Comparison of ENCODE assay signal across 14 cellular contexts in the genomic region with DNA sequence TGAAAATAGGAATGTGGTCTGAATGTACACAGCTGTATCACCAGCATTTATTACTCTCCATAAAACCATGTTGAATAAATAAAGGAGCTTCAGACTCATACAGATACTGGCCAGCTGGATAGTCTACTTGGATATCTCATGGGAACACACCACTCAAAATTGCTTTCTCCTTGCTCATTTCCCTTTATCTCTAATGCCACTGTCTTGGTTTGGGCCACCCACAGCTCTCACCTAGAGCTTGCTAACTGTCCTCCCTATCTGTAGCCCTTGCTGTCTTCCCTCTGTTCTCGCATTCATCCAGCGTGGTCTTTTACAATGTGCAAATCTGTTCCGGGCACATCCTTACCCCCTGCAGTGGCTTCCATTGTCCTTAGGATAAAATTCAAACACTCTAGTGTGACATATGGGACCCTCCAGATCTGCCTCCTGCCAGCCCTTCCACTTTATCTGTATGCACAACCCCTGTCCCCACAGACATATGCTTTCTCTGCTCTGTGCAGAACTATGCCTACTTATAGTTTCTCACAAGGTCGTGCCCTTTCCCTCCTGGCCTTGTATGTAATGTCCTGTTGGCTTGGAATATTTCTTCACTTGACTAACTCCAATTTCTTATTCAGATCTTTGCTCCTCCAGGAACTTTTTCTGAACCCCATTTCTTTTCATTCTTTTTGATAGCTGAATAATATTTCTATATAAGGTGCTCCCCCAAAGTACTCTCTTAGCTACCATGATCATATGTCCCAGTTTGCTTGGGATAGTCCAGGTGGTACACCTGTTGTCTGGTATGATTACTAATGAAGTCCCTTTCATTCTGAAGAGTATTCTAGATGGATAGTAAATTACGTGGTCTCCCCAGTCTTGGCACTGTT. TPM values are rescaled to one million over a fixed set of nuclear protein-coding genes. Genes with fewer than 3 reads are reported as not detected.
DNase-seq lines count a peak whose midpoint lies in the region; ATAC-seq and TF ChIP-seq lines count a peak whose summit lies in the region.
"Had no signal": no experiment of that assay in that cellular context is flagged by ENCODE, and none has a peak within 500 bp of the region (broad histone marks: within the 10 kb centered on the region; RNA-seq: fewer than 3 reads in every experiment).

No MANE protein-coding gene starts in this region.

- peaks cover 41% of the 10 kb centered on the region for H4K20me1 ChIP-seq in Loucy (ENCODE audit: insufficient read depth, low read length, poor library complexity, severe bottlenecking)

- peak overlapping the region; percentile 85 for H3K9ac ChIP-seq in Loucy (ENCODE audit: low read depth, low read length, poor library complexity, severe bottlenecking)
- no peak overlapping the region for H3K9ac ChIP-seq in mesenchymal stem cell (ENCODE audit: low read length)

- no peak overlapping the region for H2BK12ac ChIP-seq in mesenchymal stem cell (ENCODE audit: low read length in 2 of 2)

- no peak overlapping the region for H2AK5ac ChIP-seq in mesenchymal stem cell (ENCODE audit: low read length, severe bottlenecking)

- no peaks in the 10 kb centered on the region for H3F3A ChIP-seq in Loucy (ENCODE audit: low read depth)

- no peak for ATAC-seq in HG03565 (IDR thresholded peaks at IDR 0.05; ENCODE audit: unreplicated experiment)
- no peak for ATAC-seq in GM21619 (IDR thresholded peaks at IDR 0.05; ENCODE audit: unreplicated experiment)
- no peak for ATAC-seq in HG02798 (IDR thresholded peaks at IDR 0.05; ENCODE audit: poor library complexity, unreplicated experiment)
- ATAC-seq: activated T-cell treated with anti-CD3 and anti-CD28 coated beads, Interleukin-2, amount 50 U/mL, for 4 hours; upper lobe of right lung had no signal

- H3K4me3 ChIP-seq in Loucy (ENCODE audit: low read length, poor library complexity, severe bottlenecking) (peak overlapping the region; percentile 93), mesenchymal stem cell (ENCODE audit: insufficient read depth in 1 of 2, low read depth in 1 of 2, low read length in 2 of 2) (no peak overlapping the region), testis (no peak overlapping the region)
- H3K4me3 ChIP-seq: upper lobe of right lung had no signal

- no peaks in the 10 kb centered on the region for H3K27me3 ChIP-seq in Loucy (ENCODE audit: insufficient read depth, low read length, poor library complexity, severe bottlenecking)
- no peaks in the 10 kb centered on the region for H3K27me3 ChIP-seq in mesenchymal stem cell (ENCODE audit: control insufficient read depth in 1 of 2, insufficient read depth in 1 of 2, low read length in 2 of 2)
- no peaks in the 10 kb centered on the region for H3K27me3 ChIP-seq in testis
- H3K27me3 ChIP-seq: upper lobe of right lung had no signal

- H3K36me3 ChIP-seq in Loucy (ENCODE audit: insufficient read depth, low read length), result no peaks in the 10 kb centered on the region
- peaks cover 0 to 21% of the 10 kb centered on the region in 2 experiments for H3K36me3 ChIP-seq in mesenchymal stem cell (ENCODE audit: control insufficient read depth in 1 of 2, insufficient read depth in 2 of 2, low read depth in 1 of 2, low read length in 2 of 2)
- H3K36me3 ChIP-seq in testis (ENCODE audit: low read depth, missing control alignments), result no peaks in the 10 kb centered on the region
- H3K36me3 ChIP-seq: upper lobe of right lung had no signal

- no peak overlapping the region for H3K27ac ChIP-seq in mesenchymal stem cell (ENCODE audit: low read length, poor library complexity, severe bottlenecking)
- H3K27ac ChIP-seq in testis, result no peak overlapping the region
- H3K27ac ChIP-seq: upper lobe of right lung had no signal

- H2BK5ac ChIP-seq in mesenchymal stem cell (ENCODE audit: low read depth, low read length, poor library complexity, severe bottlenecking), result no peak overlapping the region

- peak overlapping the region; percentile 98 for H3K4me2 ChIP-seq in Loucy (ENCODE audit: low read depth, low read length, poor library complexity, severe bottlenecking)
- H3K4me2 ChIP-seq in mesenchymal stem cell (ENCODE audit: low read length, poor library complexity, severe bottlenecking), result peak overlapping the region; percentile 5

- H3K23ac ChIP-seq in mesenchymal stem cell (ENCODE audit: low read length in 2 of 2), result no peak overlapping the region

- H3K9me2 ChIP-seq in Loucy (replicated peaks; ENCODE audit: low read depth, low read length), result no peaks in the 10 kb centered on the region

- no peak for TF ChIP-seq CTCF in Loucy (conservative IDR thresholded peaks at IDR 0.05; ENCODE audit: low read length)
- TF ChIP-seq CTCF in testis (IDR thresholded peaks at IDR 0.05), result no peak

- no peak overlapping the region for H3K4ac ChIP-seq in mesenchymal stem cell (ENCODE audit: low read depth in 1 of 2, low read length in 2 of 2)

- no peak overlapping the region for H2BK120ac ChIP-seq in mesenchymal stem cell (ENCODE audit: low read depth, low read length)

- H3K4me1 ChIP-seq in Loucy (ENCODE audit: insufficient read depth, low read length, poor library complexity, severe bottlenecking) (peaks cover 59% of the 10 kb centered on the region), mesenchymal stem cell (ENCODE audit: control insufficient read depth, insufficient read depth, low read depth, low read length) (peaks cover 12% of the 10 kb centered on the region), testis (no peaks in the 10 kb centered on the region)

- peaks cover 91% of the 10 kb centered on the region for H3K79me2 ChIP-seq in Loucy (ENCODE audit: insufficient read depth, low read length)

- no peak overlapping the region for H4K8ac ChIP-seq in mesenchymal stem cell (ENCODE audit: low read length)

- H3K9me3 ChIP-seq in Loucy (ENCODE audit: insufficient read depth, low read depth, low read length) (no peaks in the 10 kb centered on the region), mesenchymal stem cell (ENCODE audit: control insufficient read depth, low read length) (no peaks in the 10 kb centered on the region), testis (no peaks in the 10 kb centered on the region)
- H3K9me3 ChIP-seq: upper lobe of right lung had no signal

- intact Hi-C loops in testis (cut with DNase I; ENCODE audit: low total_unique reads), result no loop called here

- H3K14ac ChIP-seq in mesenchymal stem cell (ENCODE audit: low read length in 2 of 2), result no peak overlapping the region

- H2AFZ ChIP-seq in Loucy (ENCODE audit: low read length), result no peak overlapping the region
- H2AFZ ChIP-seq in mesenchymal stem cell (ENCODE audit: low read depth, low read length), result no peak overlapping the region

- H3K79me1 ChIP-seq in mesenchymal stem cell (replicated peaks; ENCODE audit: low read length, poor library complexity, severe bottlenecking), result peaks cover 16% of the 10 kb centered on the region

- no peak for TF ChIP-seq POLR2A in testis (IDR thresholded peaks at IDR 0.05)

- no peak overlapping the region for H3K18ac ChIP-seq in mesenchymal stem cell (ENCODE audit: low read depth in 1 of 2, low read length in 2 of 2)

- WGBS in mesenchymal stem cell, result 39% methylated on average over 3 of the region's 5 CpGs
- 77 to 81% methylated on average over 5 of the region's 5 CpGs for WGBS in testis, 2 donors

- peak; percentile 27 for DNase-seq in ELR (ENCODE audit: low read depth)
- peak; percentile 36 for DNase-seq in amniotic epithelial cell (ENCODE audit: low read depth)
- DNase-seq in mesenchymal stem cell, result peak; percentile 38
- DNase-seq in testis, result no peak
- DNase-seq: activated T-cell treated with anti-CD3 and anti-CD28 coated beads, Interleukin-2, amount 50 U/mL, for 4 hours; effector CD4-positive, alpha-beta T cell; stimulated activated CD4-positive, alpha-beta T cell treated with anti-CD3 and anti-CD28 coated beads, Interleukin-4, amount 100 ng/mL, for 1 hour; T-helper 1 cell; upper lobe of right lung had no signal

- H2BK15ac ChIP-seq in mesenchymal stem cell (ENCODE audit: low read depth, poor library complexity, severe bottlenecking), result no peak overlapping the region

- H4K91ac ChIP-seq in mesenchymal stem cell (ENCODE audit: low read length), result no peak overlapping the region

RNA-seq across cellular contexts. Expression of a gene that starts 2.9 kb away (rescaled TPM):
- polyA plus RNA-seq in mesenchymal stem cell (2013, experiment 1 of 2), result 4.1 TPM
- polyA plus RNA-seq in mesenchymal stem cell (2013, experiment 2 of 2), result 4.3 TPM
- total RNA-seq in testis, result 10 to 100 TPM; 10.1 to 13.3 TPM
- polyA plus RNA-seq in testis (ENCODE audit: insufficient read depth, low read depth, low replicate concordance), result 7.4 TPM

RNA-seq across cellular contexts. Expression of a gene that starts 13.5 kb away (rescaled TPM):
- 0.19 TPM for polyA plus RNA-seq in mesenchymal stem cell (2013, experiment 1 of 2)
- polyA plus RNA-seq in mesenchymal stem cell (2013, experiment 2 of 2), result 0.26 TPM
- 10 to 100 TPM in 1 of 2 donors, 1 to 10 TPM in 1; 3.2 to 14.3 TPM for total RNA-seq in testis
- polyA plus RNA-seq in testis (ENCODE audit: insufficient read depth, low read depth, low replicate concordance), result 11.1 TPM
- total RNA-seq: activated T-cell treated with anti-CD3 and anti-CD28 coated beads, Interleukin-2, amount 50 U/mL, for 4 hours; mononuclear cell; upper lobe of right lung had no signal
